In the genomic region with DNA sequence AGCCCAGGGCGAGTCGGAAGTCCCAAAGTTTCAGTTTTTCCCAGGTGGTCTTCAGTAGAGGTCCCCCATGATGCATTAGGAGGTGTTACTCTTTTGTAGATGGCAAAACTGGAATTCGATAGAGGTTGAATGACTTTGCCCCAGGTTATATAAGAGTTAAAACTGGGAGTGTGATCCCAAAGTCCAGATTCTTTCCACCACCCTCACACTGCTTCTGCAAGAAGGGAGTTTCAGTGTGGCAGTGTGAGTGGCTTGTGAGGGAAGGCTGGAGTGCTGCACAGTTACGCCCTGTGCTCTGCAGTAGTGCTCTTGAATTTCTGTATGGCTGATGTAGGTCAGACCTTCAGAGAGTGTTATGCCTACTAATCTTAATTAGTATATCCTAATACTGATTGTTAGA, we compare ENCODE assay signal across 23 cellular contexts.
"Had no signal": no experiment of that assay in that cellular context is flagged by ENCODE, and none has a peak within 500 bp of the region (broad histone marks: within the 10 kb centered on the region; RNA-seq: fewer than 3 reads in every experiment).

No MANE protein-coding gene starts in this region.

- H3K9me3 ChIP-seq: esophagus muscularis mucosa, gastroesophageal sphincter, heart left ventricle, left lung, lower lobe of right lung had no signal

- H3K27me3 ChIP-seq: dorsolateral prefrontal cortex, esophagus muscularis mucosa, foreskin keratinocyte, gastroesophageal sphincter, heart left ventricle, hepatocyte, left lung had no signal

- H3K79me2 ChIP-seq: hepatocyte had no signal

- H3K4me2 ChIP-seq: hepatocyte had no signal

- H3K27ac ChIP-seq: coronary artery, esophagus muscularis mucosa, foreskin keratinocyte, gastroesophageal sphincter, heart left ventricle, hepatocyte, left lung, lower lobe of right lung had no signal

- H3K9me3 Mint-ChIP-seq: immature natural killer cell had no signal

- H2AFZ ChIP-seq: hepatocyte had no signal

- H3K4me1 Mint-ChIP-seq: immature natural killer cell had no signal

- H3K4me1 ChIP-seq: esophagus muscularis mucosa, gastroesophageal sphincter had no signal

- ATAC-seq: foreskin keratinocyte, gastroesophageal sphincter, left colon, left lung, left ventricle myocardium superior, lower lobe of right lung had no signal

- H3K4me3 ChIP-seq: coronary artery, dorsolateral prefrontal cortex, esophagus muscularis mucosa, gastroesophageal sphincter, heart left ventricle, hepatocyte, left lung, lower lobe of right lung had no signal

- H3K4me3 Mint-ChIP-seq: immature natural killer cell had no signal

- H3K27ac Mint-ChIP-seq: immature natural killer cell had no signal

- DNase-seq: dermis blood vessel endothelial cell; dorsolateral prefrontal cortex; effector CD4-positive, alpha-beta T cell; effector memory CD4-positive, alpha-beta T cell; foreskin keratinocyte; heart left ventricle; hypothalamus; immature natural killer cell; islet precursor cell; kidney; kidney glomerular epithelial cell; left colon; left lung; left ventricle myocardium superior; lower lobe of right lung; mesendoderm; midbrain had no signal

- FAIRE-seq: colon, endothelial cell of umbilical vein, kidney had no signal
